27 cellular contexts compared by ENCODE assay signal in genomic region chr17:2798188-2798587, GRCh38. TPM values are rescaled to one million over a fixed set of nuclear protein-coding genes. Genes with fewer than 3 reads are reported as not detected.
DNase-seq lines count a peak whose midpoint lies in the region; ATAC-seq and TF ChIP-seq lines count a peak whose summit lies in the region.
"Had no signal": no experiment of that assay in that cellular context is flagged by ENCODE, and none has a peak within 500 bp of the region (broad histone marks: within the 10 kb centered on the region; RNA-seq: fewer than 3 reads in every experiment).

No MANE protein-coding gene starts in this region.

- H3K79me2 ChIP-seq in smooth muscle cell (ENCODE audit: low read depth): no peaks in the 10 kb centered on the region

- peak overlapping the region; percentile 56 for H3K4me3 ChIP-seq in CD8-positive, alpha-beta T cell (ENCODE audit: low read depth, low read length)
- H3K4me3 ChIP-seq in smooth muscle cell: no peak overlapping the region
- H3K4me3 ChIP-seq: A549, ascending aorta, esophagus squamous epithelium, gastrocnemius medialis, pancreas had no signal

- no peak overlapping the region for H3K27ac Mint-ChIP-seq in activated CD4-positive, alpha-beta memory T cell treated with anti-CD3 and anti-CD28 coated beads, Interleukin-2, amount 10 ng/mL, durations not matched to agents 7 days and 5 days
- H3K27ac Mint-ChIP-seq in activated CD4-positive, alpha-beta memory T cell treated with anti-CD3 and anti-CD28 coated beads for 36 hours: no peak overlapping the region
- no peak overlapping the region for H3K27ac Mint-ChIP-seq in CD8-positive, alpha-beta T cell
- H3K27ac Mint-ChIP-seq in dendritic cell treated with granulocyte-macrophage colony-stimulating factor and Interleukin-4, amounts not matched to agents 40 ng/mL and 50 ng/mL, for 4 days: peak overlapping the region; percentile 73
- peak overlapping the region in 1 of 2 donors; percentile 38 for H3K27ac Mint-ChIP-seq in natural killer cell treated with Interleukin-12 subunit alpha and Interleukin-12 subunit beta and Interleukin-15 and Interleukin-18, amount 100 ng/mL, for 72 hours

- no peak for TF ChIP-seq CTCF in CD8-positive, alpha-beta T cell (IDR thresholded peaks at IDR 0.05)
- no peak for TF ChIP-seq CTCF in smooth muscle cell (IDR thresholded peaks at IDR 0.05; ENCODE audit: borderline replicate concordance, insufficient read depth, poor library complexity, severe bottlenecking)

- no peak overlapping the region for H3K4me2 ChIP-seq in smooth muscle cell
- H3K4me2 ChIP-seq: A549 had no signal

- H3K27me3 Mint-ChIP-seq in activated CD4-positive, alpha-beta memory T cell treated with anti-CD3 and anti-CD28 coated beads, Interleukin-2, amount 10 ng/mL, durations not matched to agents 7 days and 5 days: peaks cover 14% of the 10 kb centered on the region
- peaks cover 12% of the 10 kb centered on the region for H3K27me3 Mint-ChIP-seq in activated CD4-positive, alpha-beta memory T cell treated with anti-CD3 and anti-CD28 coated beads for 36 hours
- peaks cover 3% of the 10 kb centered on the region for H3K27me3 Mint-ChIP-seq in CD8-positive, alpha-beta T cell (ENCODE audit: low read depth)
- H3K27me3 Mint-ChIP-seq in dendritic cell treated with granulocyte-macrophage colony-stimulating factor and Interleukin-4, amounts not matched to agents 40 ng/mL and 50 ng/mL, for 4 days: no peaks in the 10 kb centered on the region
- H3K27me3 Mint-ChIP-seq in natural killer cell treated with Interleukin-12 subunit alpha and Interleukin-12 subunit beta and Interleukin-15 and Interleukin-18, amount 100 ng/mL, for 72 hours: no peaks in the 10 kb centered on the region

- no peak overlapping the region for H2AFZ ChIP-seq in smooth muscle cell (ENCODE audit: low read depth)

- intact Hi-C loops in activated CD4-positive, alpha-beta memory T cell treated with anti-CD3 and anti-CD28 coated beads for 36 hours (cut with micrococcal nuclease): no loop called here
- intact Hi-C loops in CD8-positive, alpha-beta T cell (cut with DNase I, micrococcal nuclease): no loop called here
- intact Hi-C loops in dendritic cell treated with granulocyte-macrophage colony-stimulating factor and Interleukin-4, amounts not matched to agents 40 ng/mL and 50 ng/mL, for 4 days (cut with micrococcal nuclease): loop anchor here (10.0 kb wide), 1 partner anchor 137 kb away; no protein-coding TSS in a partner anchor

- no peaks in the 10 kb centered on the region for H3K27me3 ChIP-seq in CD8-positive, alpha-beta T cell (ENCODE audit: insufficient read depth, low read length)
- H3K27me3 ChIP-seq in smooth muscle cell (ENCODE audit: low read depth): no peaks in the 10 kb centered on the region
- H3K27me3 ChIP-seq: ascending aorta, BE2C, pancreas, right atrium auricular region had no signal

- CTCF ChIA-PET in activated CD4-positive, alpha-beta memory T cell treated with anti-CD3 and anti-CD28 coated beads, Interleukin-2, amount 10 ng/mL, durations not matched to agents 7 days and 5 days (lab: Charles Lee): interaction anchor here (10.3 kb wide), 1 partner anchor 17 kb away, joined by 137 read pairs; no protein-coding TSS in a partner anchor
- CTCF ChIA-PET in activated CD4-positive, alpha-beta memory T cell treated with anti-CD3 and anti-CD28 coated beads for 36 hours (lab: Charles Lee): no interaction called here
- CTCF ChIA-PET in CD8-positive, alpha-beta T cell (lab: Charles Lee): interaction anchor here (1.0 to 4.0 kb wide), 2 partner anchors 12 to 16 kb away, joined by 4 to 24 read pairs; no protein-coding TSS in a partner anchor

- H3K9ac ChIP-seq in smooth muscle cell (ENCODE audit: low read depth): no peak overlapping the region

- POLR2A ChIA-PET in activated CD4-positive, alpha-beta memory T cell treated with anti-CD3 and anti-CD28 coated beads, Interleukin-2, amount 10 ng/mL, durations not matched to agents 7 days and 5 days (lab: Charles Lee): interaction anchor here (1.2 to 15.3 kb wide), 2 partner anchors 15 to 87 kb away, joined by 3 to 346 read pairs; no protein-coding TSS in a partner anchor
- POLR2A ChIA-PET in activated CD4-positive, alpha-beta memory T cell treated with anti-CD3 and anti-CD28 coated beads for 36 hours (lab: Charles Lee): no interaction called here
- POLR2A ChIA-PET in CD8-positive, alpha-beta T cell (lab: Charles Lee): interaction anchor here (0.9 to 5.3 kb wide), 2 partner anchors 9 to 16 kb away, joined by 3 to 49 read pairs; no protein-coding TSS in a partner anchor

- H3K36me3 ChIP-seq in CD8-positive, alpha-beta T cell (ENCODE audit: insufficient read depth, low read length): no peaks in the 10 kb centered on the region
- no peaks in the 10 kb centered on the region for H3K36me3 ChIP-seq in smooth muscle cell (ENCODE audit: low read depth)
- H3K36me3 ChIP-seq: ascending aorta, BE2C, esophagus squamous epithelium, gastrocnemius medialis, pancreas, right atrium auricular region had no signal

- no peak for DNase-seq in activated CD4-positive, alpha-beta memory T cell treated with anti-CD3 and anti-CD28 coated beads, Interleukin-2, amount 10 ng/mL, durations not matched to agents 7 days and 5 days
- DNase-seq in activated CD4-positive, alpha-beta memory T cell treated with anti-CD3 and anti-CD28 coated beads for 36 hours: no peak
- no peak for DNase-seq in CD8-positive, alpha-beta T cell
- no peak for DNase-seq in natural killer cell treated with Interleukin-12 subunit alpha and Interleukin-12 subunit beta and Interleukin-15 and Interleukin-18, amount 100 ng/mL, for 72 hours (ENCODE audit: low spot score)
- DNase-seq in NCI-H1105 treated with DMSO at 0.1 percent for 48 hours (lab: John Stamatoyannopoulos, UW) (no peak), smooth muscle cell (lab: John Stamatoyannopoulos, UW; ENCODE audit: unreplicated experiment) (no peak)
- DNase-seq: activated naive CD4-positive, alpha-beta T cell treated with Interleukin-2 at 50 U/mL for 16 hours; BE2C; central memory CD4-positive, alpha-beta T cell; effector CD8-positive, alpha-beta T cell; esophagus squamous epithelium; gastrocnemius medialis; IMR-90; NCI-H1417; pancreas; SIG-M5; trophoblast cell had no signal

- ATAC-seq in CD8-positive, alpha-beta T cell: no peak
- ATAC-seq in natural killer cell treated with Interleukin-12 subunit alpha and Interleukin-12 subunit beta and Interleukin-15 and Interleukin-18, amount 100 ng/mL, for 72 hours: no peak
- no peak for ATAC-seq in GM21723 (IDR thresholded peaks at IDR 0.05; ENCODE audit: unreplicated experiment)
- ATAC-seq: gastrocnemius medialis had no signal

- H4K20me1 ChIP-seq in smooth muscle cell (ENCODE audit: low read depth): no peaks in the 10 kb centered on the region

- peaks cover 62% of the 10 kb centered on the region for H3K36me3 Mint-ChIP-seq in activated CD4-positive, alpha-beta memory T cell treated with anti-CD3 and anti-CD28 coated beads, Interleukin-2, amount 10 ng/mL, durations not matched to agents 7 days and 5 days (ENCODE audit: low read depth)
- H3K36me3 Mint-ChIP-seq in activated CD4-positive, alpha-beta memory T cell treated with anti-CD3 and anti-CD28 coated beads for 36 hours: peaks cover 4% of the 10 kb centered on the region
- peaks cover 25% of the 10 kb centered on the region for H3K36me3 Mint-ChIP-seq in CD8-positive, alpha-beta T cell
- peaks cover 35% of the 10 kb centered on the region for H3K36me3 Mint-ChIP-seq in dendritic cell treated with granulocyte-macrophage colony-stimulating factor and Interleukin-4, amounts not matched to agents 40 ng/mL and 50 ng/mL, for 4 days (ENCODE audit: low read depth)
- peaks cover 5% of the 10 kb centered on the region for H3K36me3 Mint-ChIP-seq in natural killer cell treated with Interleukin-12 subunit alpha and Interleukin-12 subunit beta and Interleukin-15 and Interleukin-18, amount 100 ng/mL, for 72 hours

- peak overlapping the region; percentile 97 for H3K4me3 Mint-ChIP-seq in activated CD4-positive, alpha-beta memory T cell treated with anti-CD3 and anti-CD28 coated beads, Interleukin-2, amount 10 ng/mL, durations not matched to agents 7 days and 5 days
- H3K4me3 Mint-ChIP-seq in activated CD4-positive, alpha-beta memory T cell treated with anti-CD3 and anti-CD28 coated beads for 36 hours: no peak overlapping the region
- H3K4me3 Mint-ChIP-seq in CD8-positive, alpha-beta T cell: peak overlapping the region; percentile 86
- peak overlapping the region; percentile 97 for H3K4me3 Mint-ChIP-seq in dendritic cell treated with granulocyte-macrophage colony-stimulating factor and Interleukin-4, amounts not matched to agents 40 ng/mL and 50 ng/mL, for 4 days
- peak overlapping the region; percentile 87 for H3K4me3 Mint-ChIP-seq in natural killer cell treated with Interleukin-12 subunit alpha and Interleukin-12 subunit beta and Interleukin-15 and Interleukin-18, amount 100 ng/mL, for 72 hours

- peaks cover 74% of the 10 kb centered on the region for H3K4me1 Mint-ChIP-seq in activated CD4-positive, alpha-beta memory T cell treated with anti-CD3 and anti-CD28 coated beads, Interleukin-2, amount 10 ng/mL, durations not matched to agents 7 days and 5 days
- H3K4me1 Mint-ChIP-seq in activated CD4-positive, alpha-beta memory T cell treated with anti-CD3 and anti-CD28 coated beads for 36 hours (ENCODE audit: low read depth): peaks cover 51% of the 10 kb centered on the region
- H3K4me1 Mint-ChIP-seq in CD8-positive, alpha-beta T cell (ENCODE audit: low read depth): peaks cover 58% of the 10 kb centered on the region
- H3K4me1 Mint-ChIP-seq in dendritic cell treated with granulocyte-macrophage colony-stimulating factor and Interleukin-4, amounts not matched to agents 40 ng/mL and 50 ng/mL, for 4 days (ENCODE audit: low read depth): peaks cover 88% of the 10 kb centered on the region
- peaks cover 67 to 68% of the 10 kb centered on the region in 2 donors for H3K4me1 Mint-ChIP-seq in natural killer cell treated with Interleukin-12 subunit alpha and Interleukin-12 subunit beta and Interleukin-15 and Interleukin-18, amount 100 ng/mL, for 72 hours (ENCODE audit: low read depth in 2 of 2)

- peaks cover 57% of the 10 kb centered on the region for H3K4me1 ChIP-seq in CD8-positive, alpha-beta T cell (ENCODE audit: insufficient read depth, low read length)
- H3K4me1 ChIP-seq in smooth muscle cell (ENCODE audit: low read depth): no peaks in the 10 kb centered on the region
- H3K4me1 ChIP-seq: ascending aorta, BE2C, gastrocnemius medialis, pancreas had no signal

- H3K27ac ChIP-seq in CD8-positive, alpha-beta T cell (ENCODE audit: low read depth, low read length): no peak overlapping the region
- H3K27ac ChIP-seq in smooth muscle cell (ENCODE audit: low read depth): no peak overlapping the region
- H3K27ac ChIP-seq: A549, ascending aorta, esophagus squamous epithelium, gastrocnemius medialis, pancreas, right atrium auricular region had no signal

- no peaks in the 10 kb centered on the region for H3K9me3 ChIP-seq in CD8-positive, alpha-beta T cell (ENCODE audit: low read length)
- H3K9me3 ChIP-seq in smooth muscle cell (replicated peaks; ENCODE audit: low read depth): no peaks in the 10 kb centered on the region
- H3K9me3 ChIP-seq: A549, ascending aorta, BE2C, esophagus squamous epithelium, gastrocnemius medialis, pancreas, right atrium auricular region had no signal

- H3K9me3 Mint-ChIP-seq in activated CD4-positive, alpha-beta memory T cell treated with anti-CD3 and anti-CD28 coated beads, Interleukin-2, amount 10 ng/mL, durations not matched to agents 7 days and 5 days: no peaks in the 10 kb centered on the region
- H3K9me3 Mint-ChIP-seq in activated CD4-positive, alpha-beta memory T cell treated with anti-CD3 and anti-CD28 coated beads for 36 hours: no peaks in the 10 kb centered on the region
- H3K9me3 Mint-ChIP-seq in CD8-positive, alpha-beta T cell: no peaks in the 10 kb centered on the region
- H3K9me3 Mint-ChIP-seq in dendritic cell treated with granulocyte-macrophage colony-stimulating factor and Interleukin-4, amounts not matched to agents 40 ng/mL and 50 ng/mL, for 4 days: no peaks in the 10 kb centered on the region
- no peaks in the 10 kb centered on the region for H3K9me3 Mint-ChIP-seq in natural killer cell treated with Interleukin-12 subunit alpha and Interleukin-12 subunit beta and Interleukin-15 and Interleukin-18, amount 100 ng/mL, for 72 hours

- WGBS in smooth muscle cell (ENCODE audit: low lambda C conversion rate): 93% methylated on average over 11 of the region's 11 CpGs

- no peaks in the 10 kb centered on the region for H3F3A ChIP-seq in smooth muscle cell (ENCODE audit: low read depth)

RNA-seq across cellular contexts. Expression of gene RAP1GAP2, which starts 1.9 kb away (rescaled TPM):
- total RNA-seq in activated CD4-positive, alpha-beta memory T cell treated with anti-CD3 and anti-CD28 coated beads, Interleukin-2, amount 10 ng/mL, durations not matched to agents 7 days and 5 days: 10 to 100 TPM; 36.7 to 39.8 TPM
- total RNA-seq in activated CD4-positive, alpha-beta memory T cell treated with anti-CD3 and anti-CD28 coated beads for 36 hours: 1 to 10 TPM; 1.9 to 2.3 TPM
- 10 to 100 TPM; 18.9 to 19.9 TPM for total RNA-seq in CD8-positive, alpha-beta T cell
- 10 to 100 TPM in 1 of 2 donors, 1 to 10 TPM in 1; 7.7 to 14.5 TPM for total RNA-seq in natural killer cell treated with Interleukin-12 subunit alpha and Interleukin-12 subunit beta and Interleukin-15 and Interleukin-18, amount 100 ng/mL, for 72 hours
- 0.99 and 1.9 TPM in 2 replicates for total RNA-seq in smooth muscle cell
- 0.31 and 0.93 TPM in 2 replicates for polyA plus RNA-seq in smooth muscle cell

RNA-seq across cellular contexts. Expression of gene CCDC92B, which starts 48.7 kb away (rescaled TPM):
- under 1 TPM in 1 of 2 experiments, not detected in 1; 0.10 TPM for total RNA-seq in activated CD4-positive, alpha-beta memory T cell treated with anti-CD3 and anti-CD28 coated beads, Interleukin-2, amount 10 ng/mL, durations not matched to agents 7 days and 5 days
- total RNA-seq in activated CD4-positive, alpha-beta memory T cell treated with anti-CD3 and anti-CD28 coated beads for 36 hours: under 1 TPM in 1 of 2 experiments, not detected in 1; 0.10 TPM
- under 1 TPM in 1 of 2 experiments, not detected in 1; 0.08 TPM for total RNA-seq in CD8-positive, alpha-beta T cell
- not detected for total RNA-seq in natural killer cell treated with Interleukin-12 subunit alpha and Interleukin-12 subunit beta and Interleukin-15 and Interleukin-18, amount 100 ng/mL, for 72 hours
- not detected in 2 replicates for total RNA-seq in smooth muscle cell
- polyA plus RNA-seq in smooth muscle cell: not detected in 2 replicates
- total RNA-seq: ascending aorta, gastrocnemius medialis, H4, IMR-90, lung microvascular endothelial cell, M059J, myocyte, right atrium auricular region had no signal
- polyA plus RNA-seq: IMR-90, keratinocyte had no signal
